ENCODE assay signal across 19 cellular contexts in genomic region chr10:125014086-125014830, GRCh38.
DNase-seq lines count a peak whose midpoint lies in the region; ATAC-seq and TF ChIP-seq lines count a peak whose summit lies in the region.
"Had no signal": no experiment of that assay in that cellular context is flagged by ENCODE, and none has a peak within 500 bp of the region (broad histone marks: within the 10 kb centered on the region; RNA-seq: fewer than 3 reads in every experiment).

No MANE protein-coding gene starts in this region.

- CTCF ChIA-PET in GM10248 (lab: Yijun Ruan, JAX): interaction anchor here (1.1 to 1.4 kb wide), 2 partner anchors 22 to 34 kb away, joined by 3 read pairs; no protein-coding TSS in a partner anchor

- H3K9me3 ChIP-seq in right atrium auricular region: no peaks in the 10 kb centered on the region
- H3K9me3 ChIP-seq in psoas muscle: no peaks in the 10 kb centered on the region

- no peaks in the 10 kb centered on the region for H3K36me3 ChIP-seq in right atrium auricular region
- H3K36me3 ChIP-seq in psoas muscle (ENCODE audit: insufficient read depth in 1 of 2, low read depth in 1 of 2): no peaks in the 10 kb centered on the region

- H3K27me3 ChIP-seq in right atrium auricular region (no peaks in the 10 kb centered on the region), psoas muscle (ENCODE audit: insufficient read depth in 3 of 3, low read length in 2 of 3) (no peaks in the 10 kb centered on the region)

- POLR2A ChIA-PET in GM10248 (lab: Yijun Ruan, JAX): no interaction called here

- H3K4me3 ChIP-seq in right atrium auricular region (no peak overlapping the region), psoas muscle (no peak overlapping the region)
- H3K4me3 ChIP-seq: GM23248 had no signal

- H3K27ac ChIP-seq in C4-2B: peak overlapping the region; percentile 31
- peak overlapping the region; percentile 29 for H3K27ac ChIP-seq in angular gyrus (ENCODE audit: low read depth, low read length)
- peak overlapping the region; percentile 79 to 82 for H3K27ac ChIP-seq in right atrium auricular region
- peak overlapping the region; percentile 85 for H3K27ac ChIP-seq in psoas muscle
- H3K27ac ChIP-seq: GM23248, WERI-Rb-1 had no signal

- TF ChIP-seq CTCF in C4-2B (conservative IDR thresholded peaks at IDR 0.05) (no peak), right atrium auricular region (IDR thresholded peaks at IDR 0.05) (no peak), psoas muscle (IDR thresholded peaks at IDR 0.05) (no peak), GM10248 (IDR thresholded peaks at IDR 0.05; ENCODE audit: control extremely low read depth, extremely low read depth, low read depth, missing control alignments) (no peak)

- intact Hi-C loops in psoas muscle (cut with DNase I): loop anchor here in 1 of 2 donors (5.0 kb wide), 1 partner anchor 48 kb away; no protein-coding TSS in a partner anchor

- 30 to 50% (median 35%) methylated on average over 20 of the region's 20 CpGs for WGBS in psoas muscle, 3 donors

- H3K4me1 ChIP-seq in right atrium auricular region (peaks cover 0 to 95% of the 10 kb centered on the region in 2 donors), psoas muscle (peaks cover 97% of the 10 kb centered on the region)

- DNase-seq in right atrium auricular region (ENCODE audit: low spot score) (no peak), psoas muscle (peak in 1 of 2 donors; percentile 78), GM10248 (ENCODE audit: extremely low spot score) (no peak), NCI-H2227 treated with DMSO at 0.1 percent for 48 hours (lab: John Stamatoyannopoulos, UW) (no peak), mesenteric fat pad (ENCODE audit: low spot score) (no peak), NCI-H187 treated with DMSO at 0.1 percent for 48 hours (lab: John Stamatoyannopoulos, UW) (no peak)
- DNase-seq: activated CD4-positive, alpha-beta T cell treated with anti-CD3 and anti-CD28 coated beads, Interleukin-2, amount 50 U/mL, for 48 hours; activated effector memory CD4-positive, alpha-beta T cell treated with Interleukin-2 at 50 U/mL for 16 hours; activated naive CD8-positive, alpha-beta T cell treated with anti-CD3 and anti-CD28 coated beads, Interleukin-2, amount 50 U/mL, for 24 hours; DMS153; GM23248; KBM-7; NCI-H1694 treated with DMSO at 0.1 percent for 48 hours; NCI-H345; stimulated activated CD4-positive, alpha-beta T cell treated with anti-CD3 and anti-CD28 coated beads, Interleukin-12 subunit alpha, Interleukin-12 subunit beta, amount 100 ng/mL, for 4 hours; T-helper 17 cell; WERI-Rb-1 had no signal

- no peak for ATAC-seq in psoas muscle
- ATAC-seq: activated naive CD8-positive, alpha-beta T cell treated with anti-CD3 and anti-CD28 coated beads, Interleukin-2, amount 50 U/mL, for 24 hours had no signal

Comparison
In these comparisons a context has a peak if more than half of its experiments do, and no peak if none do; other contexts are left out.
1. H3K27ac ChIP-seq: peak in every context shown above with its lines; median percentile 85 in psoas muscle; 80 in right atrium auricular region; 31 in C4-2B; 29 in angular gyrus.